Comparison of ENCODE assay signal across 19 cellular contexts in the genomic region with DNA sequence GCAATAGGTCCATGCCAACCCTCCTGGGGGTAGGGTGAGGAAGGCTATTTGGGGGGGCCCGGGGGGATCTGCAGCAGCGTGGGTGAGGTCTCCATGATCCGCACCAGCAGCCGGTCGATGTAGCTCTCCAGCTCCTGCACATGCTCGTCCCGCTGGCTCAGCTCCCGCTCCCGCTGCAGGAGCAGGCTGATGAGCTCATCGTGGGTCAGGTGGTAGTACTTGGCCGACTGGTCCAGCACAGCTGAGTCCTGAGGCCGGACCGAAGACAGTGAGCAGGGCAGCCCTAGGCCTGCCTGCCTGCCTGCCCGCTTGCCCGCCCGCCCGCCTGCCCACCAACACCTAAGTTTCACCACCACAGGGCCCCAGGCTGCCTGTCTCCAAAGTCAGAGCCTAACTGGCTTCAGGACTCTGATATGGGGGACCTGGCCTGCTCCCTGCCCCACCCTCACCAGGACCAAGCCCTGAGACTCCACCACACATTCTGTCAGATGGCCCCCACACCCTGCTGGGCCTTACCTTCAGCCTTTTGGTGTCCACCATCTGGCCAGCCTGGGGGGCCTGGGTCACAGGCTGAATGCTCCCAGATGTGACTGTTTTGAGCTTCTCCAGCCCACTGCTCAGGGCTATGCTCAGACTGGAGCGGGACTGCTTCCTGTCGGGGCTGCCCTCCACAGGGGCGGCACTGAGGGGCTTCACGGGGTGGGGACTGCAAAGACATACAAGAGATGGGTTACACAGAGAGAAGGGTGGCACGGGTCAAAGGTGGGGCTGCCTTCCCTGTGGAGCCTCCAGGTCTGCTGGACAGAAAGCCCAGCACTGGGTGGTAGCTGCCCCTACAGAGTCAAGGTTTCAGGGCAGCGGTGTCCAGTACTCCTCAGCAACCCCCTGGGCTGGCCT. TPM values are rescaled to one million over a fixed set of nuclear protein-coding genes. Genes with fewer than 3 reads are reported as not detected.
DNase-seq lines count a peak whose midpoint lies in the region; ATAC-seq and TF ChIP-seq lines count a peak whose summit lies in the region.
"Had no signal": no experiment of that assay in that cellular context is flagged by ENCODE, and none has a peak within 500 bp of the region (broad histone marks: within the 10 kb centered on the region; RNA-seq: fewer than 3 reads in every experiment).

No MANE protein-coding gene starts in this region.

- no peak overlapping the region for H3K4me3 Mint-ChIP-seq in CD8-positive, alpha-beta T cell
- H3K4me3 Mint-ChIP-seq: activated CD8-positive, alpha-beta T cell treated with anti-CD3 and anti-CD28 coated beads for 36 hours; brain; effector memory CD8-positive, alpha-beta T cell; H9; stimulated activated naive CD8-positive, alpha-beta T cell treated with anti-CD3 and anti-CD28 coated beads, Interleukin-15, Interleukin-2, amounts not matched to agents 100 ng/mL and 50 ng/mL, for 24 hours had no signal

- no peaks in the 10 kb centered on the region for H3K27me3 Mint-ChIP-seq in CD8-positive, alpha-beta T cell (ENCODE audit: low read depth)
- H3K27me3 Mint-ChIP-seq: activated CD8-positive, alpha-beta T cell treated with anti-CD3 and anti-CD28 coated beads for 36 hours; effector memory CD8-positive, alpha-beta T cell; stimulated activated naive CD8-positive, alpha-beta T cell treated with anti-CD3 and anti-CD28 coated beads, Interleukin-15, Interleukin-2, amounts not matched to agents 100 ng/mL and 50 ng/mL, for 24 hours had no signal

- H3K9me3 Mint-ChIP-seq in CD8-positive, alpha-beta T cell: no peaks in the 10 kb centered on the region
- H3K9me3 Mint-ChIP-seq: activated CD8-positive, alpha-beta T cell treated with anti-CD3 and anti-CD28 coated beads for 36 hours; activated T-helper 2 cell treated with anti-CD3 and anti-CD28 coated beads, Interferon-gamma antibody, Interleukin-2, Interleukin-4, amounts not matched to agents 10 μg/mL and 5 μg/mL and 100 μg/mL, durations not matched to agents 14 hours and 24 hours and 36 hours; effector memory CD8-positive, alpha-beta T cell; H9; stimulated activated naive CD8-positive, alpha-beta T cell treated with anti-CD3 and anti-CD28 coated beads, Interleukin-15, Interleukin-2, amounts not matched to agents 100 ng/mL and 50 ng/mL, for 24 hours had no signal

- CTCF ChIA-PET in CD8-positive, alpha-beta T cell (lab: Charles Lee): interaction anchor here (0.6 to 0.9 kb wide), 2 partner anchors 11 to 215 kb away, joined by 3 read pairs; no protein-coding TSS in a partner anchor

- H3K27ac ChIP-seq in ovary (no peak overlapping the region), body of pancreas (no peak overlapping the region), esophagus squamous epithelium (no peak overlapping the region)
- no peak overlapping the region for H3K27ac ChIP-seq in CD8-positive, alpha-beta T cell (ENCODE audit: low read depth, low read length)

- H3K4me3 ChIP-seq in ovary: no peak overlapping the region
- H3K4me3 ChIP-seq in CD8-positive, alpha-beta T cell (ENCODE audit: low read depth, low read length): no peak overlapping the region
- no peak overlapping the region for H3K4me3 ChIP-seq in body of pancreas
- no peak overlapping the region for H3K4me3 ChIP-seq in esophagus squamous epithelium
- H3K4me3 ChIP-seq: gastroesophageal sphincter, K562 had no signal

- peaks cover 5% of the 10 kb centered on the region for H3K36me3 Mint-ChIP-seq in CD8-positive, alpha-beta T cell
- H3K36me3 Mint-ChIP-seq: brain had no signal

- H3K4me1 Mint-ChIP-seq in CD8-positive, alpha-beta T cell (ENCODE audit: low read depth): peaks cover 12% of the 10 kb centered on the region

- in situ Hi-C loops in ACHN (cut with HindIII; ENCODE audit: low pct_ligation_motif_present, low pct_unique_long_range_greater_than_20kb, low sequenced_read_pairs): no loop called here

- H3K36me3 ChIP-seq in ovary (no peaks in the 10 kb centered on the region), body of pancreas (replicated peaks in 1 of 2; ENCODE audit: insufficient read depth in 1 of 2, low read depth in 2 of 2) (no peaks in the 10 kb centered on the region), esophagus squamous epithelium (peaks cover 0 to 65% (median 6%) of the 10 kb centered on the region in 3 donors)
- no peaks in the 10 kb centered on the region for H3K36me3 ChIP-seq in CD8-positive, alpha-beta T cell (ENCODE audit: insufficient read depth, low read length)

- no peak for TF ChIP-seq EP300 in ovary (IDR thresholded peaks at IDR 0.05)

- H3K9me3 ChIP-seq in ovary (no peaks in the 10 kb centered on the region), body of pancreas (no peaks in the 10 kb centered on the region), esophagus squamous epithelium (no peaks in the 10 kb centered on the region)
- no peaks in the 10 kb centered on the region for H3K9me3 ChIP-seq in CD8-positive, alpha-beta T cell (ENCODE audit: low read length)
- H3K9me3 ChIP-seq: gastroesophageal sphincter had no signal

- TF ChIP-seq CTCF in ovary (IDR thresholded peaks at IDR 0.05) (no peak), body of pancreas (IDR thresholded peaks at IDR 0.05) (no peak), esophagus squamous epithelium (IDR thresholded peaks at IDR 0.05) (no peak)
- no peak for TF ChIP-seq CTCF in CD8-positive, alpha-beta T cell (IDR thresholded peaks at IDR 0.05)

- TF ChIP-seq POLR2A in ovary (IDR thresholded peaks at IDR 0.05) (no peak), body of pancreas (IDR thresholded peaks at IDR 0.05) (no peak), esophagus squamous epithelium (IDR thresholded peaks at IDR 0.05) (no peak)

- H3K27me3 ChIP-seq in ovary (no peaks in the 10 kb centered on the region), body of pancreas (no peaks in the 10 kb centered on the region), esophagus squamous epithelium (no peaks in the 10 kb centered on the region)
- no peaks in the 10 kb centered on the region for H3K27me3 ChIP-seq in CD8-positive, alpha-beta T cell (ENCODE audit: insufficient read depth, low read length)
- H3K27me3 ChIP-seq: gastroesophageal sphincter had no signal

- peak; percentile 48 for DNase-seq in ACHN
- peak; percentile 12 for DNase-seq in RKO (ENCODE audit: low spot score)
- DNase-seq in fibroblast of the conjunctiva (ENCODE audit: low read depth): peak; percentile 47
- DNase-seq in ovary: peak in 4 of 5 donors; percentile 38 to 63 (median 48)
- DNase-seq in CD8-positive, alpha-beta T cell: no peak
- no peak for DNase-seq in body of pancreas
- DNase-seq in esophagus squamous epithelium (lab: John Stamatoyannopoulos, UW): no peak
- DNase-seq: activated CD8-positive, alpha-beta T cell treated with anti-CD3 and anti-CD28 coated beads for 36 hours; Calu3; effector memory CD8-positive, alpha-beta T cell; H9; NCI-H1417 treated with DMSO at 0.1 percent for 48 hours; NCI-H345 had no signal

- WGBS in ovary, 3 donors: 70 to 84% (median 71%) methylated on average over 15 to 23 of the region's 23 CpGs
- WGBS in body of pancreas, 2 donors: 88 to 91% methylated on average over 4 to 20 of the region's 23 CpGs
- 34 to 75% methylated on average over 7 to 10 of the region's 23 CpGs for WGBS in esophagus squamous epithelium, 2 donors

- no peak for ATAC-seq in CD8-positive, alpha-beta T cell
- ATAC-seq in body of pancreas: no peak
- ATAC-seq in GM18867 (IDR thresholded peaks at IDR 0.05; ENCODE audit: unreplicated experiment): no peak
- ATAC-seq: activated CD8-positive, alpha-beta T cell treated with anti-CD3 and anti-CD28 coated beads for 36 hours; effector memory CD8-positive, alpha-beta T cell; gastroesophageal sphincter; K562 had no signal

- POLR2A ChIA-PET in CD8-positive, alpha-beta T cell (lab: Charles Lee): no interaction called here

- intact Hi-C loops in ovary (cut with DNase I): no loop called here
- intact Hi-C loops in CD8-positive, alpha-beta T cell (cut with DNase I, micrococcal nuclease): no loop called here
- intact Hi-C loops in body of pancreas (cut with DNase I): no loop called here
- intact Hi-C loops in esophagus squamous epithelium (cut with DNase I): no loop called here

- H3K4me1 ChIP-seq in ovary (ENCODE audit: insufficient read depth): no peaks in the 10 kb centered on the region
- peaks cover 3% of the 10 kb centered on the region for H3K4me1 ChIP-seq in CD8-positive, alpha-beta T cell (ENCODE audit: insufficient read depth, low read length)
- H3K4me1 ChIP-seq in body of pancreas: peaks cover 5% of the 10 kb centered on the region
- H3K4me1 ChIP-seq in esophagus squamous epithelium: peaks cover 7 to 21% (median 7%) of the 10 kb centered on the region in 3 donors

- no peak overlapping the region for H3K27ac Mint-ChIP-seq in CD8-positive, alpha-beta T cell
- H3K27ac Mint-ChIP-seq: activated CD8-positive, alpha-beta T cell treated with anti-CD3 and anti-CD28 coated beads for 36 hours; activated T-helper 2 cell treated with anti-CD3 and anti-CD28 coated beads, Interferon-gamma antibody, Interleukin-2, Interleukin-4, amounts not matched to agents 10 μg/mL and 5 μg/mL and 100 μg/mL, durations not matched to agents 14 hours and 24 hours and 36 hours; effector memory CD8-positive, alpha-beta T cell; stimulated activated naive CD8-positive, alpha-beta T cell treated with anti-CD3 and anti-CD28 coated beads, Interleukin-15, Interleukin-2, amounts not matched to agents 100 ng/mL and 50 ng/mL, for 24 hours had no signal

RNA-seq across cellular contexts. Expression of gene SFXN5, which starts 4.2 kb away (rescaled TPM):
- total RNA-seq in ovary (10 to 100 TPM in 4 of 7 donors, 1 to 10 TPM in 3; 7.7 to 19.3 (median 11.6) TPM), body of pancreas (1 to 10 TPM; 4.3 to 5.4 TPM), esophagus squamous epithelium (10 to 100 TPM in 3 of 4 donors, 1 to 10 TPM in 1; 4.2 to 16.4 (median 12.7) TPM)
- 10 to 100 TPM in 1 of 2 donors, 1 to 10 TPM in 1; 4.3 to 14.1 TPM for polyA plus RNA-seq in ovary
- total RNA-seq in CD8-positive, alpha-beta T cell: 1 to 10 TPM; 6.1 to 9.3 TPM

RNA-seq across cellular contexts. Expression of gene RAB11FIP5, which starts 37.0 kb away (rescaled TPM):
- total RNA-seq in ovary: 10 to 100 TPM; 16.1 to 33.2 (median 25.0) TPM
- polyA plus RNA-seq in ovary: 10 to 100 TPM; 19.2 to 57.3 TPM
- total RNA-seq in CD8-positive, alpha-beta T cell: 10 to 100 TPM in 1 of 2 experiments, 1 to 10 TPM in 1; 4.7 to 10.7 TPM
- total RNA-seq in body of pancreas: 10 to 100 TPM; 19.2 to 39.6 TPM
- 10 to 100 TPM; 12.2 to 19.6 (median 16.6) TPM for total RNA-seq in esophagus squamous epithelium

Comparison
In these comparisons a context has a peak if more than half of its experiments do, and no peak if none do; other contexts are left out.
1. DNase-seq: peak in ACHN (single experiment), RKO (single experiment), fibroblast of the conjunctiva (single experiment) and ovary (4 of 5); none in CD8-positive, alpha-beta T cell (0 of 7), body of pancreas (0 of 4) and esophagus squamous epithelium (single experiment).